ENCODE assay signal across 8 cellular contexts in genomic region chr3:64030741-64031140, GRCh38. TPM values are rescaled to one million over a fixed set of nuclear protein-coding genes. Genes with fewer than 3 reads are reported as not detected.
DNase-seq lines count a peak whose midpoint lies in the region; ATAC-seq, FAIRE-seq and TF ChIP-seq lines count a peak whose summit lies in the region.

No MANE protein-coding gene starts in this region.

- no peak overlapping the region for H2BK120ac ChIP-seq in H1 (replicated peaks; ENCODE audit: low read depth, low read length)

- H2AK5ac ChIP-seq in H1 (ENCODE audit: low read depth, low read length) = no peak overlapping the region

- TF ChIP-seq EP300 in H1 (IDR thresholded peaks at IDR 0.05; ENCODE audit: borderline replicate concordance in 1 of 2, low read depth in 2 of 2, low read length in 2 of 2) = no peak

- no peak overlapping the region for H2BK12ac ChIP-seq in H1 (ENCODE audit: low read depth, low read length)

- no peak overlapping the region for H2BK20ac ChIP-seq in H1 (ENCODE audit: low read length)

- H3K23me2 ChIP-seq in H1 (ENCODE audit: low read depth, low read length) = no peaks in the 10 kb centered on the region

- no peak overlapping the region for H4K91ac ChIP-seq in H1 (replicated peaks; ENCODE audit: insufficient read length, low read length)

- H3K9ac ChIP-seq in BLaER1 (no peak overlapping the region), H1 (replicated peaks in 1 of 4; ENCODE audit: extremely low read depth in 1 of 4, low read depth in 3 of 4, low read length in 3 of 4) (no peak overlapping the region)

- H3K27me3 ChIP-seq in BLaER1 (no peaks in the 10 kb centered on the region), H1 (replicated peaks in 1 of 4; ENCODE audit: control insufficient read depth in 3 of 4, extremely low read depth in 1 of 4, insufficient read depth in 3 of 4, low read length in 3 of 4) (no peaks in the 10 kb centered on the region)

- FAIRE-seq in H1 (lab: Jason Lieb, UNC) = peak; percentile 97

- H2BK5ac ChIP-seq in H1 (ENCODE audit: low read depth, low read length) = no peak overlapping the region

- H3K4me1 ChIP-seq in BLaER1 (no peaks in the 10 kb centered on the region), H1 (replicated peaks in 1 of 4; ENCODE audit: control insufficient read depth in 3 of 4, insufficient read depth in 4 of 4, low read length in 3 of 4) (peaks cover 0 to 7% (median 3%) of the 10 kb centered on the region in 4 experiments; a peak in 5 of 7 replicates)

- H3K27ac ChIP-seq in BLaER1 (no peak overlapping the region), H1 (ENCODE audit: low read depth, low read length) (no peak overlapping the region)

- H3K23ac ChIP-seq in H1 (ENCODE audit: insufficient read length) = no peak overlapping the region

- no peak overlapping the region for H3K4ac ChIP-seq in H1 (replicated peaks; ENCODE audit: insufficient read length, low read depth, low read length)

- ATAC-seq in GM19351 (IDR thresholded peaks at IDR 0.05; ENCODE audit: unreplicated experiment) = peak; percentile 92
- peak; percentile 98 for ATAC-seq in HG03460 (IDR thresholded peaks at IDR 0.05; ENCODE audit: unreplicated experiment)

- H3K4me2 ChIP-seq in BLaER1 (peak overlapping the region; percentile 78), H1 (ENCODE audit: insufficient read depth in 1 of 2, low read depth in 2 of 2, low read length in 2 of 2) (peak overlapping the region in 1 of 2 experiments; percentile 17; a peak in 1 of 4 replicates)

- peaks cover 12% of the 10 kb centered on the region for H3K9me3 ChIP-seq in BLaER1
- H3K9me3 ChIP-seq in H1 (ENCODE audit: insufficient read depth in 2 of 2, low read depth in 1 of 2, low read length in 1 of 2) = no peaks in the 10 kb centered on the region

- DNase-seq in NCI-H526 (lab: John Stamatoyannopoulos, UW) = peak; percentile 34 to 87
- DNase-seq in activated CD8-positive, alpha-beta memory T cell treated with anti-CD3 and anti-CD28 coated beads for 1 hour (ENCODE audit: extremely low read depth in 1 of 2, low read depth in 1 of 2) = peak; percentile 52 to 62
- DNase-seq in H1 (ENCODE audit: low read depth in 1 of 2, low spot score in 2 of 2) = peak; percentile 86 to 89
- peak; percentile 68 for DNase-seq in middle frontal gyrus (ENCODE audit: extremely low spot score, low spot score)
- peak; percentile 50 to 56 for DNase-seq in stimulated activated CD8-positive, alpha-beta memory T cell treated with anti-CD3 and anti-CD28 coated beads, Interleukin-2, amount 100 ng/mL, for 1 hour (ENCODE audit: low read depth in 2 of 2)

- no peaks in the 10 kb centered on the region for H3K79me2 ChIP-seq in H1 (ENCODE audit: control insufficient read depth in 1 of 2, insufficient read depth in 2 of 2, low read length in 2 of 2)

- POLR2A ChIA-PET in H1 (lab: Charles Lee; ENCODE audit: partially characterized antibody) = no interaction called here

- no peak for TF ChIP-seq POLR2A in H1 (IDR thresholded peaks at IDR 0.05; ENCODE audit: control extremely low read depth in 1 of 2, low read depth in 2 of 2, low read length in 2 of 2)

- H4K8ac ChIP-seq in H1 (ENCODE audit: extremely low read depth, insufficient read depth, low read length) = peak overlapping the region; percentile 53; the same call in 1 of the 2 replicates

- no peak overlapping the region for H4K5ac ChIP-seq in H1 (ENCODE audit: insufficient read length, low read depth, low read length)

- WGBS in H1 (ENCODE audit: extremely low coverage in 1 of 2, insufficient coverage in 1 of 2, insufficient read length in 1 of 2, insufficient replicate concordance in 2 of 2, low coverage in 1 of 2, low lambda C conversion rate in 2 of 2, missing lambda C conversion rate in 1 of 2), 2 experiments = 10% methylated on average over 14 of the region's 16 CpGs; no CpG with 5 or more reads in 1 of the 2 experiments

- TF ChIP-seq RAD21 in H1 (IDR thresholded peaks at IDR 0.05 in 1 of 2, conservative IDR thresholded peaks at IDR 0.05 in 1 of 2; ENCODE audit: low read depth in 2 of 2, low read length in 2 of 2) = peak; percentile 98 to 99

- CTCF ChIA-PET in H1 (lab: Charles Lee; ENCODE audit: partially characterized antibody) = interaction anchor here (0.5 to 2.7 kb wide), 40 partner anchors 8 to 454 kb away, joined by 3 to 29 read pairs (median 3); no protein-coding TSS in a partner anchor

- TF ChIP-seq CTCF in H1 (IDR thresholded peaks at IDR 0.05; ENCODE audit: control extremely low read depth in 1 of 3, insufficient read depth in 1 of 3, low read depth in 1 of 3, low read length in 3 of 3) = peak; percentile 82 to 94 (median 89)

- H3K79me1 ChIP-seq in H1 (ENCODE audit: low read depth, low read length) = no peaks in the 10 kb centered on the region

- peak overlapping the region; percentile 64 for H2AFZ ChIP-seq in H1 (ENCODE audit: low read length)

- H3K4me3 ChIP-seq in BLaER1 = peak overlapping the region; percentile 56
- H3K4me3 ChIP-seq in H1 (ENCODE audit: extremely low read depth in 1 of 4, insufficient read depth in 2 of 4, low read depth in 3 of 4, low read length in 4 of 4) = no peak overlapping the region

- H3K36me3 ChIP-seq in BLaER1 (no peaks in the 10 kb centered on the region), H1 (ENCODE audit: control insufficient read depth in 2 of 4, insufficient read depth in 4 of 4, low read length in 3 of 4) (no peaks in the 10 kb centered on the region)

- no peak overlapping the region for H3K18ac ChIP-seq in H1 (ENCODE audit: extremely low read depth, low read length)

- H2BK15ac ChIP-seq in H1 (ENCODE audit: low read length) = no peak overlapping the region

- H3K14ac ChIP-seq in H1 (ENCODE audit: insufficient read length) = no peak overlapping the region

- no peak overlapping the region for H3K56ac ChIP-seq in H1 (replicated peaks; ENCODE audit: insufficient read length, low read depth, low read length)

- H4K20me1 ChIP-seq in BLaER1 = no peaks in the 10 kb centered on the region
- H4K20me1 ChIP-seq in H1 (replicated peaks in 1 of 2; ENCODE audit: control insufficient read depth in 1 of 2, insufficient read depth in 2 of 2, low read length in 2 of 2) = no peaks in the 10 kb centered on the region

TF ChIP-seq in H1, 55 proteins besides CTCF, POLR2A, EP300 and RAD21 (continues in another document):
- TF ChIP-seq BACH1 (IDR thresholded peaks at IDR 0.05; ENCODE audit: low read length) = peak; percentile 90
- TF ChIP-seq SIRT6 (IDR thresholded peaks at IDR 0.05; ENCODE audit: low read length) = no peak
- no peak for TF ChIP-seq SRF (IDR thresholded peaks at IDR 0.05; ENCODE audit: low read depth, low read length)
- peak; percentile 63 for TF ChIP-seq TEAD4 (IDR thresholded peaks at IDR 0.05; ENCODE audit: low read depth, low read length)
- TF ChIP-seq CBX5 (IDR thresholded peaks at IDR 0.05; ENCODE audit: low read depth, low read length) = no peak
- TF ChIP-seq SP1 (IDR thresholded peaks at IDR 0.05; ENCODE audit: low read depth, low read length) = peak; percentile 14; the same call in 1 of the 2 replicates
- TF ChIP-seq SIN3A (conservative IDR thresholded peaks at IDR 0.05 in 1 of 2, IDR thresholded peaks at IDR 0.05 in 1 of 2; ENCODE audit: low read depth in 1 of 2, low read length in 2 of 2) = 0 out of 4 replicates have a peak, but pooled peaks of 1 of the 2 experiments have one; percentile 37
- TF ChIP-seq CREB1 (IDR thresholded peaks at IDR 0.05) = peak; percentile 66
- TF ChIP-seq CHD2 (IDR thresholded peaks at IDR 0.05; ENCODE audit: low read length) = peak; percentile 54; the same call in 1 of the 2 replicates
- TF ChIP-seq RXRA (IDR thresholded peaks at IDR 0.05; ENCODE audit: insufficient read depth, low read depth, low read length) = no peak
- TF ChIP-seq FOSL1 (IDR thresholded peaks at IDR 0.05; ENCODE audit: insufficient read depth, low read depth, low read length) = no peak
- TF ChIP-seq RFX5 (IDR thresholded peaks at IDR 0.05; ENCODE audit: borderline replicate concordance, low read depth, low read length) = no peak
- TF ChIP-seq ZNF274 (IDR thresholded peaks at IDR 0.05; ENCODE audit: borderline replicate concordance, extremely low read depth, low read length) = no peak
- no peak for TF ChIP-seq SP4 (IDR thresholded peaks at IDR 0.05; ENCODE audit: low read length)
- TF ChIP-seq PHF8 (conservative IDR thresholded peaks at IDR 0.05; ENCODE audit: low read depth, low read length) = no peak
- 0 out of 2 replicates have a peak, but pooled peaks have one; percentile 29 for TF ChIP-seq YY1 (IDR thresholded peaks at IDR 0.05; ENCODE audit: low read depth, low read length)
- no peak for TF ChIP-seq RBBP5 (IDR thresholded peaks at IDR 0.05; ENCODE audit: borderline replicate concordance, low read depth, low read length)
- TF ChIP-seq CBX8 (IDR thresholded peaks at IDR 0.05; ENCODE audit: borderline replicate concordance, low read depth, low read length) = no peak
- 0 out of 2 replicates have a peak, but pooled peaks have one; percentile 13 for TF ChIP-seq CEBPB (IDR thresholded peaks at IDR 0.05; ENCODE audit: low read depth, low read length)
- no peak for TF ChIP-seq JUN (IDR thresholded peaks at IDR 0.05; ENCODE audit: low read depth, low read length)
- peak; percentile 62; the same call in 1 of the 2 replicates for TF ChIP-seq MAFK (IDR thresholded peaks at IDR 0.05; ENCODE audit: low read depth, low read length)
- TF ChIP-seq CHD1 (IDR thresholded peaks at IDR 0.05; ENCODE audit: low read depth, low read length) = no peak
- TF ChIP-seq HDAC2 (IDR thresholded peaks at IDR 0.05; ENCODE audit: borderline replicate concordance in 1 of 2, low read depth in 2 of 2, low read length in 2 of 2) = 0 out of 4 replicates have a peak, but pooled peaks of 1 of the 2 experiments have one; percentile 45
- 0 out of 2 replicates have a peak, but pooled peaks have one; percentile 10 for TF ChIP-seq TCF12 (IDR thresholded peaks at IDR 0.05; ENCODE audit: low read depth, low read length)
- no peak for TF ChIP-seq SIX5 (IDR thresholded peaks at IDR 0.05; ENCODE audit: low read depth, low read length)
- TF ChIP-seq NANOG (IDR thresholded peaks at IDR 0.05; ENCODE audit: insufficient read depth, low read depth, low read length, poor library complexity, severe bottlenecking) = peak; percentile 37
- TF ChIP-seq BCL11A (IDR thresholded peaks at IDR 0.05; ENCODE audit: low read depth in 2 of 2, low read length in 2 of 2) = no peak

RNA-seq across cellular contexts. Expression of gene PSMD6, which starts 7.4 kb away (rescaled TPM):
- total RNA-seq in H1 (2021; fragmentation: NEBNext Ultra II Directional; extraction: Animal tissue kit (Norgen Biotek cat#: 25700)) = 99.6 and 104 TPM in 2 replicates
- polyA plus RNA-seq in H1 (2011; rRNA removed) = 31.9 and 43.7 TPM in 2 replicates
- polyA plus RNA-seq in H1 (2011; cell fraction: cytosol; rRNA removed) = 64.1 TPM
- polyA plus RNA-seq in H1 (2011; cell fraction: nucleus; rRNA removed) = 39.6 TPM
- polyA plus RNA-seq in H1 (2012, experiment 1 of 2) = 91.1 to 107 TPM (median 94.8 TPM) in 4 replicates
- polyA plus RNA-seq in H1 (2012, experiment 2 of 2) = 14.2 TPM
- 105 TPM for polyA plus RNA-seq in H1 (2013, experiment 1 of 2)
- polyA plus RNA-seq in H1 (2013, experiment 2 of 2) = 106 TPM
- polyA minus RNA-seq in H1 (2011; rRNA and poly(A)+ RNA removed) = 30.3 and 32.6 TPM in 2 replicates
- 36.3 TPM for polyA minus RNA-seq in H1 (2011; cell fraction: cytosol; rRNA and poly(A)+ RNA removed)
- 61.2 TPM for polyA minus RNA-seq in H1 (2011; cell fraction: nucleus; rRNA and poly(A)+ RNA removed)
